ENCODE assay signal across 9 cellular contexts in the genomic region with DNA sequence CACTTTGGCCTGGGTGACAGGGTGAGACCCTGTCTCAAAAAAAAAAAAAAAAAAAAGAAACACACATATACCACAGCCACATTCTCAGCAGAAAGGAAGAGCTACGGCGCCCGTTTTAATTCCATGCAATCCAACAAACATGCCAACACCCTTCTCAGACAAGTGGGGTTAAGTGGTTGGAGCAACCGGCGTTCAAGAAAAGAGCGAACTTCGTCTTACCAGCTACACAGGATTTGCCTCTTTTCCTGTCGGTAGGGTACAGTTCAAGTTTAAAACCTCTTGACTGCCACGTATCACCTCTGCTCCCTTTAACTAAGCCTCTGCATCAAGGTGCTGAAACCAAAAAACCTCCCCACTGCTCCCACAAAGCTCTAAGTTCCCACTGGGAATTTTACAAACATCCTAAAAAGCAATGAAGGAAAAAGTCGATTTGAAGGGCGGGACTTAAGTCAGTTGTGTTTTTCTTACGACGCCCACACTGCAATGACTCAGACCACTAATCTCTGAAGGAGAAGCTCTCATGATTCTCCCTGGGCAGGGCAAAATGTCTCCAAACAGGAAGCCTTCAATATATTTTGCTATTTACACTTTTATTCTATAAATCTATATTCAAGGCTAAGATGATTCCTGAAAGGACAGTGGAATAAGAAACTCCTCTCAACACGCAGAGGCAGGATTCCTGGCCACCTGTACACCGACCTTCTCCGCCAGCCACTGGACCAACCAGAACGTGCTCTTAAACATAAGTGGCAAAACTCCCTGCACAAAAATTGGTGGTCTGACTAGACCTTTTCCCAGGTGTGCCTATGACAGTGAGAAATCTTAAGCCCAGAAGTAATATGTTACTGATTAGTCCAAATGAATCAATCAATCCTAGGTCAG. TPM values are rescaled to one million over a fixed set of nuclear protein-coding genes. Genes with fewer than 3 reads are reported as not detected.
DNase-seq lines count a peak whose midpoint lies in the region; ATAC-seq and TF ChIP-seq lines count a peak whose summit lies in the region.
"Had no signal": no experiment of that assay in that cellular context is flagged by ENCODE, and none has a peak within 500 bp of the region (broad histone marks: within the 10 kb centered on the region; RNA-seq: fewer than 3 reads in every experiment).

No MANE protein-coding gene starts in this region.

- CTCF ChIA-PET in Calu3 (lab: Charles Lee) = interaction anchor here (0.6 to 1.8 kb wide), 4 partner anchors 24 to 376 kb away, joined by 3 to 14 read pairs (median 4); no protein-coding TSS in a partner anchor

- ATAC-seq in GM18907 (IDR thresholded peaks at IDR 0.05; ENCODE audit: unreplicated experiment) (no peak), GM19467 (IDR thresholded peaks at IDR 0.05; ENCODE audit: unreplicated experiment) (no peak)

- H3K4me3 ChIP-seq in endodermal cell (ENCODE audit: low read length) (no peak overlapping the region), tibial artery (no peak overlapping the region)

- H3K27me3 Mint-ChIP-seq in Calu3 (ENCODE audit: unreplicated experiment) = no peaks in the 10 kb centered on the region
- H3K27me3 Mint-ChIP-seq in endodermal cell (ENCODE audit: insufficient read depth) = no peaks in the 10 kb centered on the region
- H3K27me3 Mint-ChIP-seq in progenitor cell of endocrine pancreas = no peaks in the 10 kb centered on the region

- H3K27ac ChIP-seq in endodermal cell (ENCODE audit: low read depth, low read length) (no peak overlapping the region), tibial artery (no peak overlapping the region)

- peak; percentile 48 for DNase-seq in Calu3
- peak; percentile 63 for DNase-seq in RKO (ENCODE audit: low spot score)
- DNase-seq in endodermal cell = no peak
- no peak for DNase-seq in progenitor cell of endocrine pancreas (ENCODE audit: low spot score, unreplicated experiment)
- DNase-seq in tibial artery = no peak
- no peak for DNase-seq in NCI-H2029 treated with DMSO at 0.1 percent for 48 hours (lab: John Stamatoyannopoulos, UW)
- DNase-seq: activated CD8-positive, alpha-beta memory T cell treated with anti-CD3 and anti-CD28 coated beads, Interleukin-2, amount 50 U/mL, for 4 hours had no signal

- H3K36me3 Mint-ChIP-seq in Calu3 (ENCODE audit: insufficient read depth, unreplicated experiment) = peaks cover 89% of the 10 kb centered on the region
- peaks cover 67% of the 10 kb centered on the region for H3K36me3 Mint-ChIP-seq in endodermal cell (ENCODE audit: low read depth)
- peaks cover 31% of the 10 kb centered on the region for H3K36me3 Mint-ChIP-seq in progenitor cell of endocrine pancreas (ENCODE audit: insufficient read depth)

- H3K27ac Mint-ChIP-seq in Calu3 (ENCODE audit: unreplicated experiment) (peak overlapping the region; percentile 98), endodermal cell (peak overlapping the region; percentile 35), progenitor cell of endocrine pancreas (peak overlapping the region; percentile 63)

- 97 to 99% methylated on average over 15 to 17 of the region's 17 CpGs for WGBS in endodermal cell (ENCODE audit: insufficient coverage in 1 of 2, insufficient read length in 1 of 2), 2 experiments

- H3K9ac ChIP-seq in endodermal cell (ENCODE audit: extremely low read depth, low read length, poor library complexity, severe bottlenecking) = no peak overlapping the region

- peak overlapping the region; percentile 68 for H3K4me3 Mint-ChIP-seq in Calu3 (ENCODE audit: low read depth, unreplicated experiment)
- no peak overlapping the region for H3K4me3 Mint-ChIP-seq in endodermal cell
- no peak overlapping the region for H3K4me3 Mint-ChIP-seq in progenitor cell of endocrine pancreas (ENCODE audit: low read depth)

- TF ChIP-seq CTCF in Calu3 (IDR thresholded peaks at IDR 0.05; ENCODE audit: unreplicated experiment) = no peak
- no peak for TF ChIP-seq CTCF in endodermal cell (conservative IDR thresholded peaks at IDR 0.05)
- TF ChIP-seq CTCF in progenitor cell of endocrine pancreas (IDR thresholded peaks at IDR 0.05; ENCODE audit: unreplicated experiment) = no peak
- TF ChIP-seq CTCF in tibial artery (IDR thresholded peaks at IDR 0.05) = no peak

- peaks cover 75% of the 10 kb centered on the region for H3K4me1 Mint-ChIP-seq in Calu3 (ENCODE audit: low read depth, unreplicated experiment)
- H3K4me1 Mint-ChIP-seq in endodermal cell = no peaks in the 10 kb centered on the region
- H3K4me1 Mint-ChIP-seq in progenitor cell of endocrine pancreas (ENCODE audit: low read depth) = peaks cover 8% of the 10 kb centered on the region

- H3K9me3 ChIP-seq in endodermal cell (ENCODE audit: control insufficient read depth, low read length) = no peaks in the 10 kb centered on the region
- H3K9me3 ChIP-seq in tibial artery = no peaks in the 10 kb centered on the region

- TSS peak; percentile 66 for BruUV-seq in Calu3 (replicated peaks; lab: Mats Ljungman, UMichigan)

- intact Hi-C loops in Calu3 (cut with micrococcal nuclease; ENCODE audit: unreplicated experiment) = no loop called here
- intact Hi-C loops in tibial artery (cut with DNase I; ENCODE audit: low total_unique reads) = no loop called here

- peaks cover 88% of the 10 kb centered on the region for H3K36me3 ChIP-seq in endodermal cell (ENCODE audit: control insufficient read depth, insufficient read depth, low read length)
- peaks cover 56 to 98% (median 82%) of the 10 kb centered on the region in 3 donors for H3K36me3 ChIP-seq in tibial artery

- no peaks in the 10 kb centered on the region for H3K27me3 ChIP-seq in endodermal cell (ENCODE audit: control insufficient read depth, insufficient read depth, low read length, poor library complexity, severe bottlenecking)
- H3K27me3 ChIP-seq in tibial artery = no peaks in the 10 kb centered on the region

- H3K9me3 Mint-ChIP-seq in Calu3 (ENCODE audit: low read depth, unreplicated experiment) = no peaks in the 10 kb centered on the region
- H3K9me3 Mint-ChIP-seq in endodermal cell = no peaks in the 10 kb centered on the region
- H3K9me3 Mint-ChIP-seq in progenitor cell of endocrine pancreas (ENCODE audit: low read depth) = no peaks in the 10 kb centered on the region

- H3K4me1 ChIP-seq in endodermal cell (ENCODE audit: control insufficient read depth, insufficient read depth, low read length) = no peaks in the 10 kb centered on the region
- H3K4me1 ChIP-seq in tibial artery = no peaks in the 10 kb centered on the region

RNA-seq across cellular contexts. Expression of a gene that starts 18.8 kb away (rescaled TPM):
- total RNA-seq in Calu3 (2022) (80.7 and 84.5 TPM in 2 replicates), endodermal cell (10 to 100 TPM; 73.9 to 78.0 TPM), progenitor cell of endocrine pancreas (74.9 and 79.4 TPM in 2 replicates)
- polyA plus RNA-seq in endodermal cell (2013, experiment 1 of 2) = 63.0 TPM
- polyA plus RNA-seq in endodermal cell (2013, experiment 2 of 2) = 58.3 TPM

RNA-seq across cellular contexts. Expression of a gene that starts 21.1 kb away (rescaled TPM):
- total RNA-seq in Calu3 (2022) (0.27 and 0.61 TPM in 2 replicates), endodermal cell (not detected), progenitor cell of endocrine pancreas (1.0 and 1.1 TPM in 2 replicates)
- polyA plus RNA-seq in endodermal cell (2013, experiment 1 of 2) = not detected
- not detected for polyA plus RNA-seq in endodermal cell (2013, experiment 2 of 2)

RNA-seq across cellular contexts. Expression of a gene that starts 25.5 kb away (rescaled TPM):
- total RNA-seq in Calu3 (2022) (0.17 and 0.34 TPM in 2 replicates), endodermal cell (under 1 TPM in 1 of 2 donors, not detected in 1; 0.09 TPM), progenitor cell of endocrine pancreas (0.36 and 0.96 TPM in 2 replicates)
- not detected for polyA plus RNA-seq in endodermal cell (2013, experiment 1 of 2)
- not detected for polyA plus RNA-seq in endodermal cell (2013, experiment 2 of 2)

RNA-seq across cellular contexts. Expression of a gene that starts 26.4 kb away (rescaled TPM):
- total RNA-seq in Calu3 (2022) = 51.8 and 59.7 TPM in 2 replicates
- under 1 TPM; 0.20 to 0.51 TPM for total RNA-seq in endodermal cell
- 0.04 TPM for polyA plus RNA-seq in endodermal cell (2013, experiment 1 of 2)
- not detected for polyA plus RNA-seq in endodermal cell (2013, experiment 2 of 2)
- 0.05 TPM in 1 of 2 replicates, not detected in the other for total RNA-seq in progenitor cell of endocrine pancreas

RNA-seq across cellular contexts. Expression of a gene that starts 50.1 kb away (rescaled TPM):
- total RNA-seq in Calu3 (2022) (122 and 137 TPM in 2 replicates), endodermal cell (100 to 1,000 TPM; 159 to 187 TPM), progenitor cell of endocrine pancreas (354 and 364 TPM in 2 replicates)
- polyA plus RNA-seq in endodermal cell (2013, experiment 1 of 2) = 83.1 TPM
- 82.3 TPM for polyA plus RNA-seq in endodermal cell (2013, experiment 2 of 2)

Comparison
In these comparisons a context has a peak if more than half of its experiments do, and no peak if none do; other contexts are left out.
1. DNase-seq: peak in Calu3 (single experiment) and RKO (single experiment); none in endodermal cell (single experiment), progenitor cell of endocrine pancreas (single experiment), tibial artery (0 of 2) and NCI-H2029 treated with DMSO at 0.1 percent for 48 hours (single experiment).
2. H3K27ac Mint-ChIP-seq: peak in every context shown above with its lines; median percentile 98 in Calu3; 63 in progenitor cell of endocrine pancreas; 35 in endodermal cell.